In the genomic region with DNA sequence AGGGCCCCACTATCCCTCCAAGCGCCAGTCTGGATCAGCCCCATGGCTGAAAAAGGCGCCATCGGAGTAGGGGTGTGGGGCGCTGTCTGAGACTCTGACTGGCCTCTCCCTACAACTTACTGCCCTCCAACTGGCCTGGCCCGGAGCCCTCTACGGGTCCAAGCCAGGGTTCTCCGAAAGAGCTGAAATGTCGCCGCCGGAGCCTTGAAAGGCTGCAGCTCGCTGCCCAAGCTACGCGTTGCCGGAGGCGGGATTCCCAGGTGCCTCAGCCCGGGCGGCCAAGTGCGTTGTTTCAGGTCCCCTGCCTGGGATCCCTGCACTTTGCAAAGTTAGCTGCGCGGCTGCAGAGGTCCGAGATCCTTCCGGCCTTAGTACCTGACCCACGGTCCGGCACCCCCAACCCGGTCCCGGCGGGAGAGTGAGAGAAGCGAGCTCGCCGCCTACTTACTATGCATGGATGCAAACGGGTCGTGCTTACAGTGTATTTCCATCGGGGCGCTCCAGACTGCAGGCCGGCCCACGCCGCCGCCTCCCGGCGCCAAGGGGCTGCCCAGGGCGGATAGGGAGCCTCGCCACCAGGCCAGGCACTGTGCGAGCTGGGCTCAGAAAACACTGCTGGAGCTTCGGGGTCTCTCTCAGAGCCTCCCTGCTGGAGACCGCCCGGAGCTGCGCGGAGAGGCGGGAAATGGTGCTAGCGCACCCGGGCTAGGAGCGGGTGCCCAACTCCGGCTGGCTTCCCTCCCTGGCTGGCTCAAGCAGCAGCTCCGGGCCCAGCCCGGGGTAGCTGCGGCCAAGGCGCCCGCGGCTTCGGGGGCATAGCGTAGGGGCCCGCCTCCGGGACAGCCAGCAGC, we compare ENCODE assay signal across 10 cellular contexts. TPM values are rescaled to one million over a fixed set of nuclear protein-coding genes. Genes with fewer than 3 reads are reported as not detected.
A peak's percentile ranks its signal among the peaks of the same experiment; 100 is the strongest.
DNase-seq lines count a peak whose midpoint lies in the region; ATAC-seq, FAIRE-seq and TF ChIP-seq lines count a peak whose summit lies in the region.
"Had no signal": no experiment of that assay in that cellular context is flagged by ENCODE, and none has a peak within 500 bp of the region (broad histone marks: within the 10 kb centered on the region; RNA-seq: fewer than 3 reads in every experiment).

No MANE protein-coding gene starts in this region.

- H3K9ac ChIP-seq in BLaER1 = peak overlapping the region; percentile 96

- no peak for ATAC-seq in lower lobe of right lung
- ATAC-seq in HG03139 (IDR thresholded peaks at IDR 0.05; ENCODE audit: unreplicated experiment) = no peak
- ATAC-seq in left lobe of liver = no peak

- peaks cover 3% of the 10 kb centered on the region; the same call in 1 of the 2 replicates for H3K9me3 ChIP-seq in BLaER1
- no peaks in the 10 kb centered on the region for H3K9me3 ChIP-seq in WERI-Rb-1 (ENCODE audit: severe bottlenecking)
- no peaks in the 10 kb centered on the region for H3K9me3 ChIP-seq in lower lobe of right lung

- peaks cover 99% of the 10 kb centered on the region for H3K27me3 ChIP-seq in BLaER1
- no peaks in the 10 kb centered on the region for H3K27me3 ChIP-seq in WERI-Rb-1 (ENCODE audit: insufficient read depth, low read depth, severe bottlenecking)
- peaks cover 100% of the 10 kb centered on the region for H3K27me3 ChIP-seq in lower lobe of right lung (ENCODE audit: low read depth)

- peak overlapping the region; percentile 80 for H3K4me2 ChIP-seq in BLaER1

- H3K27ac ChIP-seq in BLaER1 (peak overlapping the region; percentile 97), WERI-Rb-1 (peak overlapping the region; percentile 77), lower lobe of right lung (no peak overlapping the region), substantia nigra (ENCODE audit: low read depth, low read length, poor library complexity, severe bottlenecking) (no peak overlapping the region)
- H3K27ac ChIP-seq: epithelial cell of prostate, RWPE1 had no signal

- DNase-seq in GM12891 (ENCODE audit: insufficient read length, low spot score) = no peak
- DNase-seq in WERI-Rb-1 = peak; percentile 40
- DNase-seq in lower lobe of right lung = no peak
- no peak for DNase-seq in substantia nigra (lab: John Stamatoyannopoulos, UW)
- no peak for DNase-seq in left lobe of liver (ENCODE audit: low spot score)
- no peak for DNase-seq in stimulated activated CD4-positive, alpha-beta T cell treated with anti-CD3 and anti-CD28 coated beads, Interleukin-15, amount 100 ng/mL, for 24 hours

- H3K4me3 ChIP-seq in BLaER1 = peak overlapping the region; percentile 88
- H3K4me3 ChIP-seq in WERI-Rb-1 (ENCODE audit: low read depth, low read length) = peak overlapping the region; percentile 94
- H3K4me3 ChIP-seq in lower lobe of right lung = peak overlapping the region; percentile 50

- H3K36me3 ChIP-seq in BLaER1 = peaks cover 58% of the 10 kb centered on the region
- peaks cover 42% of the 10 kb centered on the region for H3K36me3 ChIP-seq in WERI-Rb-1
- H3K36me3 ChIP-seq in lower lobe of right lung = no peaks in the 10 kb centered on the region

- H3K4me1 ChIP-seq in BLaER1 (peaks cover 33% of the 10 kb centered on the region), lower lobe of right lung (peaks cover 43% of the 10 kb centered on the region)

- FAIRE-seq in GM12891 (lab: Jason Lieb, UNC) = peak; percentile 60

- TF ChIP-seq CTCF in WERI-Rb-1 (IDR thresholded peaks at IDR 0.05; ENCODE audit: low read depth, low read length) (no peak), lower lobe of right lung (IDR thresholded peaks at IDR 0.05) (no peak)

- intact Hi-C loops in lower lobe of right lung (cut with DNase I) = no loop called here

- TF ChIP-seq POLR2A in GM12891 (IDR thresholded peaks at IDR 0.05; ENCODE audit: low read depth, low read length) = no peak

- peaks cover 97% of the 10 kb centered on the region for H4K20me1 ChIP-seq in BLaER1

TF ChIP-seq in GM12891, 5 proteins besides CTCF, POLR2A, EP300 and RAD21:
- TF ChIP-seq POU2F2 (IDR thresholded peaks at IDR 0.05; ENCODE audit: low read depth, low read length) (peak; percentile 6; the same call in 1 of the 2 replicates), TAF1 (IDR thresholded peaks at IDR 0.05; ENCODE audit: low read depth, low read length) (no peak)

RNA-seq across cellular contexts. Expression of gene PAX5, which starts 7.8 kb away (rescaled TPM):
- polyA plus RNA-seq in GM12891 (2012; ENCODE audit: low read depth, missing spikeins) = 43.1 TPM
- total RNA-seq in lower lobe of right lung (0.18 TPM), left lobe of liver (0.05 TPM)

Comparison
In these comparisons a context has a peak if more than half of its experiments do, and no peak if none do; other contexts are left out.
1. H3K27ac ChIP-seq: peak in BLaER1 (single experiment) and WERI-Rb-1 (single experiment); none in lower lobe of right lung (single experiment) and substantia nigra (single experiment).
2. Peak in every context shown above with its lines, with median percentiles within 50 percentile points of each other: H3K4me3 ChIP-seq.